14 cellular contexts compared by ENCODE assay signal in genomic region chr10:77156406-77156879, GRCh38.
DNase-seq lines count a peak whose midpoint lies in the region; ATAC-seq, FAIRE-seq and TF ChIP-seq lines count a peak whose summit lies in the region.
"Had no signal": no experiment of that assay in that cellular context is flagged by ENCODE, and none has a peak within 500 bp of the region (broad histone marks: within the 10 kb centered on the region; RNA-seq: fewer than 3 reads in every experiment).

No MANE protein-coding gene starts in this region.

- H3K27me3 ChIP-seq in bronchial epithelial cell (ENCODE audit: control insufficient read depth, insufficient read depth, low read length) (no peaks in the 10 kb centered on the region), sigmoid colon (no peaks in the 10 kb centered on the region)
- H3K27me3 ChIP-seq: cardiac muscle cell had no signal

- intact Hi-C loops in left colon (cut with DNase I, micrococcal nuclease) (no loop called here), sigmoid colon (cut with DNase I) (no loop called here), Calu3 (cut with micrococcal nuclease; ENCODE audit: unreplicated experiment) (no loop called here)
- intact Hi-C loops in activated CD4-positive, alpha-beta T cell treated with anti-CD3 and anti-CD28 coated beads for 36 hours (cut with DNase I, micrococcal nuclease), result no loop called here

- peak in 1 of 2 experiments; percentile 46; a peak in 1 of 5 replicates for TF ChIP-seq EP300 in A549 (IDR thresholded peaks at IDR 0.05)
- TF ChIP-seq EP300 in sigmoid colon (IDR thresholded peaks at IDR 0.05), result no peak

- peak in 1 of 2 experiments; percentile 60 for DNase-seq in A549 (ENCODE audit: low read depth in 1 of 2, low spot score in 1 of 2)
- peak; percentile 89 for DNase-seq in M059J (ENCODE audit: low read depth)
- peak; percentile 29 for DNase-seq in bronchial epithelial cell (ENCODE audit: low read depth)
- peak in 1 of 2 donors; percentile 48 for DNase-seq in left colon
- no peak for DNase-seq in sigmoid colon
- no peak for DNase-seq in activated CD4-positive, alpha-beta T cell treated with anti-CD3 and anti-CD28 coated beads for 36 hours
- DNase-seq in Calu3, result no peak
- DNase-seq: NCI-H1694; NK-92 treated with Interleukin-12 subunit alpha and Interleukin-12 subunit beta, amount 100 ng/mL, for 24 hours; right cardiac atrium had no signal

- no peak for TF ChIP-seq CTCF in A549 (IDR thresholded peaks at IDR 0.05)
- no peak for TF ChIP-seq CTCF in bronchial epithelial cell (IDR thresholded peaks at IDR 0.05; ENCODE audit: insufficient read depth, low read length, severe bottlenecking)
- TF ChIP-seq CTCF in sigmoid colon (IDR thresholded peaks at IDR 0.05), result no peak
- no peak for TF ChIP-seq CTCF in Calu3 (IDR thresholded peaks at IDR 0.05; ENCODE audit: unreplicated experiment)

- H3K36me3 ChIP-seq in bronchial epithelial cell (ENCODE audit: control insufficient read depth, insufficient read depth, low read length), result no peaks in the 10 kb centered on the region
- H3K36me3 ChIP-seq in sigmoid colon, result peaks cover 0 to 4% (median 0%) of the 10 kb centered on the region in 4 donors
- H3K36me3 ChIP-seq: cardiac muscle cell had no signal

- H3K4me1 Mint-ChIP-seq in activated CD4-positive, alpha-beta T cell treated with anti-CD3 and anti-CD28 coated beads for 36 hours, result no peaks in the 10 kb centered on the region
- H3K4me1 Mint-ChIP-seq in Calu3 (ENCODE audit: low read depth, unreplicated experiment), result peaks cover 13% of the 10 kb centered on the region
- H3K4me1 Mint-ChIP-seq: memory B cell had no signal

- POLR2A ChIA-PET in A549 (lab: Yijun Ruan, JAX), result no interaction called here
- POLR2A ChIA-PET in activated CD4-positive, alpha-beta T cell treated with anti-CD3 and anti-CD28 coated beads for 36 hours (lab: Charles Lee), result interaction anchor here (0.6 kb wide), 1 partner anchor 493 kb away, joined by 3 read pairs; no protein-coding TSS in a partner anchor

- H3K4me3 Mint-ChIP-seq in activated CD4-positive, alpha-beta T cell treated with anti-CD3 and anti-CD28 coated beads for 36 hours, result no peak overlapping the region
- no peak overlapping the region for H3K4me3 Mint-ChIP-seq in Calu3 (ENCODE audit: low read depth, unreplicated experiment)
- H3K4me3 Mint-ChIP-seq: memory B cell had no signal

- H3K4me1 ChIP-seq in A549, result peaks cover 55% of the 10 kb centered on the region
- peaks cover 0 to 52% (median 30%) of the 10 kb centered on the region in 4 donors for H3K4me1 ChIP-seq in sigmoid colon

- no TSS peak for BruUV-seq in Calu3 (replicated peaks; lab: Mats Ljungman, UMichigan)

- H3K4me2 ChIP-seq in A549, result peak overlapping the region; percentile 56

- WGBS in A549 (ENCODE audit: missing lambda C conversion rate), result 10% methylated on average over 5 of the region's 5 CpGs
- WGBS in sigmoid colon, 2 donors, result 10 to 35% methylated on average over 5 of the region's 5 CpGs

- CTCF ChIA-PET in A549 (lab: Yijun Ruan, JAX) (interaction anchor here (0.9 to 1.3 kb wide), 2 partner anchors 18 to 66 kb away, joined by 3 to 4 read pairs; no protein-coding TSS in a partner anchor), Calu3 (lab: Charles Lee) (no interaction called here)
- CTCF ChIA-PET in activated CD4-positive, alpha-beta T cell treated with anti-CD3 and anti-CD28 coated beads for 36 hours (lab: Charles Lee), result interaction anchor here (0.6 kb wide), 1 partner anchor 948 kb away, joined by 3 read pairs; no protein-coding TSS in a partner anchor

- ATAC-seq in A549, result peak; percentile 44 to 66; a peak in 4 of 6 replicates
- peak; percentile 65 for ATAC-seq in left colon
- ATAC-seq in activated CD4-positive, alpha-beta T cell treated with anti-CD3 and anti-CD28 coated beads for 36 hours, result no peak
- no peak for ATAC-seq in GM19397 (IDR thresholded peaks at IDR 0.05; ENCODE audit: unreplicated experiment)

- no peak overlapping the region for H3K4me3 ChIP-seq in A549
- H3K4me3 ChIP-seq in bronchial epithelial cell (ENCODE audit: low read depth, low read length), result no peak overlapping the region
- no peak overlapping the region for H3K4me3 ChIP-seq in sigmoid colon
- H3K4me3 ChIP-seq: cardiac muscle cell had no signal

- TF ChIP-seq POLR2A in A549 (IDR thresholded peaks at IDR 0.05; ENCODE audit: low read length) (no peak), sigmoid colon (IDR thresholded peaks at IDR 0.05) (no peak)

- H3K27ac Mint-ChIP-seq in activated CD4-positive, alpha-beta T cell treated with anti-CD3 and anti-CD28 coated beads for 36 hours, result no peak overlapping the region
- H3K27ac Mint-ChIP-seq in Calu3 (ENCODE audit: unreplicated experiment), result no peak overlapping the region
- H3K27ac Mint-ChIP-seq: memory B cell had no signal

- 0 out of 5 replicates have a peak, but pooled peaks of 1 of the 2 experiments have one; percentile 21 for TF ChIP-seq RAD21 in A549 (conservative IDR thresholded peaks at IDR 0.05 in 1 of 2, IDR thresholded peaks at IDR 0.05 in 1 of 2)

- FAIRE-seq in A549 (lab: Jason Lieb, UNC), result no peak
- FAIRE-seq in bronchial epithelial cell (lab: Jason Lieb, UNC), result no peak
- FAIRE-seq: frontal cortex had no signal

- H3K27ac ChIP-seq in A549 (peak overlapping the region; percentile 62 to 81), sigmoid colon (peak overlapping the region in 2 of 4 donors; percentile 51 to 66)
- H3K27ac ChIP-seq: cardiac muscle cell had no signal

- peaks cover 11% of the 10 kb centered on the region for H3K27me3 Mint-ChIP-seq in activated CD4-positive, alpha-beta T cell treated with anti-CD3 and anti-CD28 coated beads for 36 hours
- peaks cover 26% of the 10 kb centered on the region for H3K27me3 Mint-ChIP-seq in Calu3 (ENCODE audit: unreplicated experiment)

- H3K9me3 Mint-ChIP-seq in activated CD4-positive, alpha-beta T cell treated with anti-CD3 and anti-CD28 coated beads for 36 hours (ENCODE audit: low read depth), result no peaks in the 10 kb centered on the region
- no peaks in the 10 kb centered on the region for H3K9me3 Mint-ChIP-seq in Calu3 (ENCODE audit: low read depth, unreplicated experiment)
- H3K9me3 Mint-ChIP-seq: memory B cell had no signal

- no peaks in the 10 kb centered on the region for H3K36me3 Mint-ChIP-seq in activated CD4-positive, alpha-beta T cell treated with anti-CD3 and anti-CD28 coated beads for 36 hours (ENCODE audit: low read depth)
- H3K36me3 Mint-ChIP-seq in Calu3 (ENCODE audit: insufficient read depth, unreplicated experiment), result no peaks in the 10 kb centered on the region
- H3K36me3 Mint-ChIP-seq: memory B cell had no signal

- H3K9me3 ChIP-seq in A549, result no peaks in the 10 kb centered on the region
- H3K9me3 ChIP-seq in sigmoid colon, result no peaks in the 10 kb centered on the region

TF ChIP-seq in A549, 52 proteins besides CTCF, POLR2A, EP300 and RAD21 (continues in another document):
- TF ChIP-seq HES2 (IDR thresholded peaks at IDR 0.05) (no peak), PBX3 (IDR thresholded peaks at IDR 0.05) (no peak), SREBF2 (IDR thresholded peaks at IDR 0.05) (no peak), HMGXB4 (CRISPR knock-in tag; IDR thresholded peaks at IDR 0.05; ENCODE audit: borderline replicate concordance) (no peak), NPAS2 (CRISPR knock-in tag; IDR thresholded peaks at IDR 0.05; ENCODE audit: borderline replicate concordance) (no peak), FOXS1 (CRISPR knock-in tag; IDR thresholded peaks at IDR 0.05) (no peak), USF2 (IDR thresholded peaks at IDR 0.05) (no peak), E2F6 (IDR thresholded peaks at IDR 0.05; ENCODE audit: borderline replicate concordance, low read depth) (no peak), MAX (IDR thresholded peaks at IDR 0.05) (peak; percentile 33; the same call in 1 of the 2 replicates), PHF8 (IDR thresholded peaks at IDR 0.05; ENCODE audit: borderline replicate concordance, low read depth) (no peak)

Comparison
In these comparisons a context has a peak if more than half of its experiments do, and no peak if none do; other contexts are left out.
1. ATAC-seq: peak in A549 (2 of 2) and left colon (single experiment); none in activated CD4-positive, alpha-beta T cell treated with anti-CD3 and anti-CD28 coated beads for 36 hours (single experiment) and GM19397 (single experiment).
2. DNase-seq: peak in M059J (single experiment) and bronchial epithelial cell (single experiment); none in sigmoid colon (single experiment), activated CD4-positive, alpha-beta T cell treated with anti-CD3 and anti-CD28 coated beads for 36 hours (single experiment) and Calu3 (single experiment).